ENCODE assay signal across 24 cellular contexts in genomic region chr2:101613073-101613704, GRCh38.
DNase-seq lines count a peak whose midpoint lies in the region; ATAC-seq and TF ChIP-seq lines count a peak whose summit lies in the region.
"Had no signal": no experiment of that assay in that cellular context is flagged by ENCODE, and none has a peak within 500 bp of the region (broad histone marks: within the 10 kb centered on the region; RNA-seq: fewer than 3 reads in every experiment).

No MANE protein-coding gene starts in this region.

- no peak overlapping the region for H2AFZ ChIP-seq in IMR-90 (replicated peaks; ENCODE audit: low read length, poor library complexity)

- H3K23ac ChIP-seq in IMR-90 (ENCODE audit: low read depth, low read length): no peak overlapping the region

- no peak for TF ChIP-seq POLR2A in IMR-90 (IDR thresholded peaks at IDR 0.05; ENCODE audit: low read depth, low read length)

- H4K5ac ChIP-seq in IMR-90 (ENCODE audit: low read depth, low read length): no peak overlapping the region

- CTCF ChIA-PET in IMR-90 (lab: Yijun Ruan, JAX): interaction anchor here (1.0 kb wide), 1 partner anchor 14 kb away, joined by 3 read pairs; no protein-coding TSS in a partner anchor

- in situ Hi-C loops in IMR-90 (cut with MboI; ENCODE audit: low sequenced_read_pairs): no loop called here

- H4K8ac ChIP-seq in IMR-90 (ENCODE audit: low read depth in 2 of 2, low read length in 2 of 2): no peak overlapping the region

- H4K91ac ChIP-seq in IMR-90 (ENCODE audit: insufficient read depth, low read depth, low read length): no peak overlapping the region

- H3K9ac ChIP-seq in IMR-90 (ENCODE audit: low read depth, low read length): no peak overlapping the region
- H3K9ac ChIP-seq in endodermal cell (ENCODE audit: extremely low read depth, low read length, poor library complexity, severe bottlenecking): no peak overlapping the region

- no peak overlapping the region for H2BK120ac ChIP-seq in IMR-90 (ENCODE audit: low read depth, low read length)

- H3K4ac ChIP-seq in IMR-90 (ENCODE audit: low read depth, low read length): no peak overlapping the region

- no peak for TF ChIP-seq RAD21 in IMR-90 (IDR thresholded peaks at IDR 0.05; ENCODE audit: low read length)

- TF ChIP-seq CTCF in IMR-90 (conservative IDR thresholded peaks at IDR 0.05; ENCODE audit: low read depth, low read length): no peak
- no peak for TF ChIP-seq CTCF in endodermal cell (conservative IDR thresholded peaks at IDR 0.05)
- TF ChIP-seq CTCF in HFFc6 (IDR thresholded peaks at IDR 0.05): no peak

- H3K9me3 Mint-ChIP-seq in endodermal cell: no peaks in the 10 kb centered on the region
- no peaks in the 10 kb centered on the region for H3K9me3 Mint-ChIP-seq in HFFc6
- H3K9me3 Mint-ChIP-seq: CD8-positive, alpha-beta memory T cell had no signal

- no peak overlapping the region for H3K14ac ChIP-seq in IMR-90 (replicated peaks; ENCODE audit: low read depth, low read length)

- H3K4me1 ChIP-seq in IMR-90 (ENCODE audit: control insufficient read depth, insufficient read depth, low read length): peaks cover 12% of the 10 kb centered on the region
- no peaks in the 10 kb centered on the region for H3K4me1 ChIP-seq in endodermal cell (ENCODE audit: control insufficient read depth, insufficient read depth, low read length)
- H3K4me1 ChIP-seq: transverse colon had no signal

- H3K4me3 ChIP-seq in IMR-90 (ENCODE audit: insufficient read depth, low read depth, low read length) (no peak overlapping the region), endodermal cell (ENCODE audit: low read length) (no peak overlapping the region)
- H3K4me3 ChIP-seq: dorsolateral prefrontal cortex, HAP-1, SK-N-MC, transverse colon had no signal

- no peak for ATAC-seq in IMR-90 (ENCODE audit: low read depth)
- ATAC-seq in GM18498 (IDR thresholded peaks at IDR 0.05; ENCODE audit: unreplicated experiment): no peak
- ATAC-seq: PC-3, right cardiac atrium had no signal

- H3K27me3 ChIP-seq in IMR-90 (ENCODE audit: control insufficient read depth, insufficient read depth, low read length): no peaks in the 10 kb centered on the region
- no peaks in the 10 kb centered on the region for H3K27me3 ChIP-seq in endodermal cell (ENCODE audit: control insufficient read depth, insufficient read depth, low read length, poor library complexity, severe bottlenecking)
- H3K27me3 ChIP-seq: dorsolateral prefrontal cortex, transverse colon had no signal

- H3K27ac ChIP-seq in IMR-90 (ENCODE audit: insufficient read depth, low read length): no peak overlapping the region
- no peak overlapping the region for H3K27ac ChIP-seq in endodermal cell (ENCODE audit: low read depth, low read length)
- H3K27ac ChIP-seq: dorsolateral prefrontal cortex, HL-60, SK-N-MC, transverse colon had no signal

- H3K18ac ChIP-seq in IMR-90 (ENCODE audit: low read depth, low read length): no peak overlapping the region

- H3K36me3 ChIP-seq in IMR-90 (ENCODE audit: control insufficient read depth, insufficient read depth, low read length) (no peaks in the 10 kb centered on the region), endodermal cell (ENCODE audit: control insufficient read depth, insufficient read depth, low read length) (no peaks in the 10 kb centered on the region)
- H3K36me3 ChIP-seq: HAP-1, transverse colon had no signal

- H3K79me1 ChIP-seq in IMR-90 (ENCODE audit: low read depth in 1 of 2, low read length in 2 of 2): no peaks in the 10 kb centered on the region

- no peak overlapping the region for H2AK5ac ChIP-seq in IMR-90 (ENCODE audit: low read depth, low read length)

- 100% methylated on average over 4 of the region's 14 CpGs; no CpG with 5 or more reads in 1 of the 2 experiments for WGBS in IMR-90 (ENCODE audit: extremely low coverage in 2 of 2, insufficient read length in 1 of 2), 2 experiments
- whole genome bisulfite sequencing in endodermal cell (ENCODE audit: insufficient coverage in 1 of 2, insufficient read length in 1 of 2), 2 experiments: 91 to 93% methylated on average over 5 to 14 of the region's 14 CpGs

- intact Hi-C loops in IMR-90 (cut with micrococcal nuclease): no loop called here

- peaks cover 4% of the 10 kb centered on the region for H3K4me1 Mint-ChIP-seq in endodermal cell
- peaks cover 26% of the 10 kb centered on the region for H3K4me1 Mint-ChIP-seq in HFFc6 (ENCODE audit: low read depth)
- H3K4me1 Mint-ChIP-seq: CD8-positive, alpha-beta memory T cell had no signal

- H2BK15ac ChIP-seq in IMR-90 (ENCODE audit: low read depth, low read length): no peak overlapping the region

- no peaks in the 10 kb centered on the region for H3K36me3 Mint-ChIP-seq in endodermal cell (ENCODE audit: low read depth)
- no peaks in the 10 kb centered on the region for H3K36me3 Mint-ChIP-seq in HFFc6 (ENCODE audit: low read depth)

- H3K56ac ChIP-seq in IMR-90 (ENCODE audit: extremely low read depth, insufficient read depth, low read length): no peak overlapping the region

- POLR2A ChIA-PET in IMR-90 (lab: Charles Lee; ENCODE audit: unreplicated experiment): no interaction called here

- peak overlapping the region; percentile 52 for H2AK9ac ChIP-seq in IMR-90 (replicated peaks; ENCODE audit: low read depth, low read length, poor library complexity)

- DNase-seq in IMR-90 (no peak), NCI-H524 treated with DMSO at 0.1 percent for 48 hours (lab: John Stamatoyannopoulos, UW) (peak; percentile 26), endodermal cell (peak; percentile 65), pons (ENCODE audit: low spot score) (peak; percentile 25), NCI-H2227 (lab: John Stamatoyannopoulos, UW; ENCODE audit: unreplicated experiment) (no peak), COR-L47 (lab: John Stamatoyannopoulos, UW) (no peak), HFFc6 (no peak)
- DNase-seq: activated CD4-positive, alpha-beta T cell treated with anti-CD3 and anti-CD28 coated beads, Interleukin-2, amount 50 U/mL, for 48 hours; activated naive CD4-positive, alpha-beta T cell treated with Interleukin-2 at 50 U/mL for 16 hours; CD8-positive, alpha-beta memory T cell; DMS79; GDM1; NCI-H1417; NCI-H510A treated with DMSO at 0.1 percent for 48 hours; PC-3; posterior cingulate gyrus; right cardiac atrium; stimulated activated CD4-positive, alpha-beta T cell treated with anti-CD3 and anti-CD28 coated beads, Interleukin-4, amount 100 ng/mL, for 1 hour; transverse colon had no signal

- dilution Hi-C loops in IMR-90 (cut with HindIII; ENCODE audit: low sequenced_read_pairs, unreplicated experiment): no loop called here

- no peak overlapping the region for H2BK20ac ChIP-seq in IMR-90 (ENCODE audit: low read depth, low read length)

- no peak overlapping the region for H3K4me2 ChIP-seq in IMR-90 (ENCODE audit: low read depth, low read length)

- no peak overlapping the region for H3K27ac Mint-ChIP-seq in endodermal cell
- no peak overlapping the region for H3K27ac Mint-ChIP-seq in HFFc6

- no peaks in the 10 kb centered on the region for H3K27me3 Mint-ChIP-seq in endodermal cell (ENCODE audit: insufficient read depth)
- H3K27me3 Mint-ChIP-seq in HFFc6 (ENCODE audit: insufficient read depth): peaks cover 6% of the 10 kb centered on the region; the same call in 1 of the 2 replicates

- H3K9me3 ChIP-seq in IMR-90 (ENCODE audit: control insufficient read depth, insufficient read depth, low read length) (no peaks in the 10 kb centered on the region), endodermal cell (ENCODE audit: control insufficient read depth, low read length) (no peaks in the 10 kb centered on the region)
- H3K9me3 ChIP-seq: HAP-1, transverse colon had no signal

- H3K4me3 Mint-ChIP-seq in endodermal cell: no peak overlapping the region
- H3K4me3 Mint-ChIP-seq in HFFc6: no peak overlapping the region
- H3K4me3 Mint-ChIP-seq: CD8-positive, alpha-beta memory T cell had no signal

- 0 out of 2 replicates have a peak, but pooled peaks cover 6% of the 10 kb centered on the region for H3K9me1 ChIP-seq in IMR-90 (ENCODE audit: insufficient read depth, low read length)

- H2BK5ac ChIP-seq in IMR-90 (ENCODE audit: low read depth, low read length, poor library complexity, severe bottlenecking): no peak overlapping the region

- BruUV-seq in IMR-90 (replicated peaks; lab: Mats Ljungman, UMichigan): no TSS peak

- no peaks in the 10 kb centered on the region for H4K20me1 ChIP-seq in IMR-90 (ENCODE audit: insufficient read depth, low read length)

TF ChIP-seq in IMR-90, 13 proteins besides CTCF, POLR2A, EP300 and RAD21:
- TF ChIP-seq RFX5 (IDR thresholded peaks at IDR 0.05; ENCODE audit: low read depth, low read length): no peak
- TF ChIP-seq NFE2L2 (IDR thresholded peaks at IDR 0.05; ENCODE audit: low read depth, low read length): no peak
- no peak for TF ChIP-seq USF2 (IDR thresholded peaks at IDR 0.05; ENCODE audit: low read depth, low read length)
- no peak for TF ChIP-seq FOS (IDR thresholded peaks at IDR 0.05; ENCODE audit: low read depth, low read length)
- no peak for TF ChIP-seq CEBPB (IDR thresholded peaks at IDR 0.05; ENCODE audit: low read depth, low read length)
- TF ChIP-seq RCOR1 (IDR thresholded peaks at IDR 0.05; ENCODE audit: insufficient replicate concordance, low read length): no peak
- no peak for TF ChIP-seq BHLHE40 (IDR thresholded peaks at IDR 0.05; ENCODE audit: low read depth, low read length)
- no peak for TF ChIP-seq CHD1 (IDR thresholded peaks at IDR 0.05; ENCODE audit: low read depth, low read length)
- no peak for TF ChIP-seq MXI1 (IDR thresholded peaks at IDR 0.05; ENCODE audit: borderline replicate concordance, low read depth, low read length)
- no peak for TF ChIP-seq MAZ (IDR thresholded peaks at IDR 0.05; ENCODE audit: borderline replicate concordance, low read depth, low read length)
- no peak for TF ChIP-seq MAFK (IDR thresholded peaks at IDR 0.05; ENCODE audit: low read depth, low read length)
- TF ChIP-seq SMC3 (IDR thresholded peaks at IDR 0.05; ENCODE audit: low read depth, low read length): no peak
- no peak for TF ChIP-seq ELK1 (IDR thresholded peaks at IDR 0.05; ENCODE audit: borderline replicate concordance, low read depth, low read length)

Comparison
In these comparisons a context has a peak if more than half of its experiments do, and no peak if none do; other contexts are left out.
1. DNase-seq: peak in NCI-H524 treated with DMSO at 0.1 percent for 48 hours (single experiment), endodermal cell (single experiment) and pons (single experiment); none in IMR-90 (single experiment), NCI-H2227 (single experiment), COR-L47 (single experiment) and HFFc6 (single experiment).